In the genomic region with DNA sequence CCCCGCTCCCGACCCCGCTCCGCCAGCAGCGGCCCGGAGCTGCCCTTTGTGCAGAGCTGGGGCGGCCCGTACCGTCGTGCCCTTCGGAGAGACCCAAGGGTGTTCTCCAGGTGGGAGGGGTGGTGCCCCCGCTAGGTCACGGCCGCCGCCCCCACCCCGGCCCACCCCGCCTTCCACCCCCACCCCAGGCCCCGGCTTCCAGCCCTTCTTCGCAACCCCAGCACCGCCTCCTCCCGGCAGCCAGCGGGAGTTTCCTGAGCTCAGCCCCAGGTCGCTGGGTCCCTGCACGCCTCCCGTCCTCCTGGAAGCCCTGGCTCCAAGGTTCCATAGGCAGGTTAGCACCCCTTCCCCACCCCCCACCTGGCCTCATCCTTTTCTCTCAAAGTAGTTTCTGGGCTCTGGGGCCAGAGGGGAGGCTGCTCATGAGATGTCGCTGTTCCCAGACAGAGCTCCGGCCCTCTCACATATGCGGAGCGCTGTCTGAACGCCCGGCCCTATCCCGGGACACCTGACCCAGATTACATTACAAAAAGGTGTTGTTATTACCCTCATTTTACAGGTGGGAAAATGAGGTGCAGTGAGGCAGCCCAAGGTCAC, we compare ENCODE assay signal across 1 cellular context.
TF ChIP-seq lines count a peak whose summit lies in the region.

No MANE protein-coding gene starts in this region.

TF ChIP-seq in liver, 16 proteins besides CTCF, POLR2A, EP300 and RAD21 (continued from another document):
- TF ChIP-seq, protein P1, sequence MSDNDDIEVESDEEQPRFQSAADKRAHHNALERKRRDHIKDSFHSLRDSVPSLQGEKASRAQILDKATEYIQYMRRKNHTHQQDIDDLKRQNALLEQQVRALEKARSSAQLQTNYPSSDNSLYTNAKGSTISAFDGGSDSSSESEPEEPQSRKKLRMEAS (IDR thresholded peaks at IDR 0.05): no peak
- TF ChIP-seq, protein P2, sequence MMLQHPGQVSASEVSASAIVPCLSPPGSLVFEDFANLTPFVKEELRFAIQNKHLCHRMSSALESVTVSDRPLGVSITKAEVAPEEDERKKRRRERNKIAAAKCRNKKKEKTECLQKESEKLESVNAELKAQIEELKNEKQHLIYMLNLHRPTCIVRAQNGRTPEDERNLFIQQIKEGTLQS (IDR thresholded peaks at IDR 0.05): no peak
- no peak for TF ChIP-seq NR2F2 (IDR thresholded peaks at IDR 0.05)
- TF ChIP-seq, protein P3, sequence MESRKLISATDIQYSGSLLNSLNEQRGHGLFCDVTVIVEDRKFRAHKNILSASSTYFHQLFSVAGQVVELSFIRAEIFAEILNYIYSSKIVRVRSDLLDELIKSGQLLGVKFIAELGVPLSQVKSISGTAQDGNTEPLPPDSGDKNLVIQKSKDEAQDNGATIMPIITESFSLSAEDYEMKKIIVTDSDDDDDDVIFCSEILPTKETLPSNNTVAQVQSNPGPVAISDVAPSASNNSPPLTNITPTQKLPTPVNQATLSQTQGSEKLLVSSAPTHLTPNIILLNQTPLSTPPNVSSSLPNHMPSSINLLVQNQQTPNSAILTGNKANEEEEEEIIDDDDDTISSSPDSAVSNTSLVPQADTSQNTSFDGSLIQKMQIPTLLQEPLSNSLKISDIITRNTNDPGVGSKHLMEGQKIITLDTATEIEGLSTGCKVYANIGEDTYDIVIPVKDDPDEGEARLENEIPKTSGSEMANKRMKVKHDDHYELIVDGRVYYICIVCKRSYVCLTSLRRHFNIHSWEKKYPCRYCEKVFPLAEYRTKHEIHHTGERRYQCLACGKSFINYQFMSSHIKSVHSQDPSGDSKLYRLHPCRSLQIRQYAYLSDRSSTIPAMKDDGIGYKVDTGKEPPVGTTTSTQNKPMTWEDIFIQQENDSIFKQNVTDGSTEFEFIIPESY (IDR thresholded peaks at IDR 0.05): no peak
- no peak for TF ChIP-seq YY1 (IDR thresholded peaks at IDR 0.05)
- no peak for TF ChIP-seq HNF4A (conservative IDR thresholded peaks at IDR 0.05)
- no peak for TF ChIP-seq SP1 (IDR thresholded peaks at IDR 0.05)
- TF ChIP-seq JUND (IDR thresholded peaks at IDR 0.05): no peak
- no peak for TF ChIP-seq EGR1 (IDR thresholded peaks at IDR 0.05; ENCODE audit: low read depth in 2 of 2)
- TF ChIP-seq, protein P4, sequence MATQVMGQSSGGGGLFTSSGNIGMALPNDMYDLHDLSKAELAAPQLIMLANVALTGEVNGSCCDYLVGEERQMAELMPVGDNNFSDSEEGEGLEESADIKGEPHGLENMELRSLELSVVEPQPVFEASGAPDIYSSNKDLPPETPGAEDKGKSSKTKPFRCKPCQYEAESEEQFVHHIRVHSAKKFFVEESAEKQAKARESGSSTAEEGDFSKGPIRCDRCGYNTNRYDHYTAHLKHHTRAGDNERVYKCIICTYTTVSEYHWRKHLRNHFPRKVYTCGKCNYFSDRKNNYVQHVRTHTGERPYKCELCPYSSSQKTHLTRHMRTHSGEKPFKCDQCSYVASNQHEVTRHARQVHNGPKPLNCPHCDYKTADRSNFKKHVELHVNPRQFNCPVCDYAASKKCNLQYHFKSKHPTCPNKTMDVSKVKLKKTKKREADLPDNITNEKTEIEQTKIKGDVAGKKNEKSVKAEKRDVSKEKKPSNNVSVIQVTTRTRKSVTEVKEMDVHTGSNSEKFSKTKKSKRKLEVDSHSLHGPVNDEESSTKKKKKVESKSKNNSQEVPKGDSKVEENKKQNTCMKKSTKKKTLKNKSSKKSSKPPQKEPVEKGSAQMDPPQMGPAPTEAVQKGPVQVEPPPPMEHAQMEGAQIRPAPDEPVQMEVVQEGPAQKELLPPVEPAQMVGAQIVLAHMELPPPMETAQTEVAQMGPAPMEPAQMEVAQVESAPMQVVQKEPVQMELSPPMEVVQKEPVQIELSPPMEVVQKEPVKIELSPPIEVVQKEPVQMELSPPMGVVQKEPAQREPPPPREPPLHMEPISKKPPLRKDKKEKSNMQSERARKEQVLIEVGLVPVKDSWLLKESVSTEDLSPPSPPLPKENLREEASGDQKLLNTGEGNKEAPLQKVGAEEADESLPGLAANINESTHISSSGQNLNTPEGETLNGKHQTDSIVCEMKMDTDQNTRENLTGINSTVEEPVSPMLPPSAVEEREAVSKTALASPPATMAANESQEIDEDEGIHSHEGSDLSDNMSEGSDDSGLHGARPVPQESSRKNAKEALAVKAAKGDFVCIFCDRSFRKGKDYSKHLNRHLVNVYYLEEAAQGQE (IDR thresholded peaks at IDR 0.05): no peak
- TF ChIP-seq TAF1 (conservative IDR thresholded peaks at IDR 0.05): no peak
- no peak for TF ChIP-seq RXRA (IDR thresholded peaks at IDR 0.05)
- no peak for TF ChIP-seq FOXA1 (IDR thresholded peaks at IDR 0.05)
